In genomic region chr2:108266218-108266617, GRCh38 we compare ENCODE assay signal across 18 cellular contexts. TPM values are rescaled to one million over a fixed set of nuclear protein-coding genes. Genes with fewer than 3 reads are reported as not detected.
DNase-seq lines count a peak whose midpoint lies in the region; ATAC-seq and TF ChIP-seq lines count a peak whose summit lies in the region.
"Had no signal": no experiment of that assay in that cellular context is flagged by ENCODE, and none has a peak within 500 bp of the region (broad histone marks: within the 10 kb centered on the region; RNA-seq: fewer than 3 reads in every experiment).

No MANE protein-coding gene starts in this region.

- TF ChIP-seq CTCF in Caco-2 (IDR thresholded peaks at IDR 0.05; ENCODE audit: insufficient read depth in 1 of 2, low read depth in 1 of 2, low read length in 1 of 2, severe bottlenecking in 1 of 2, unreplicated experiment in 1 of 2): no peak
- TF ChIP-seq CTCF in nephron (IDR thresholded peaks at IDR 0.05; ENCODE audit: unreplicated experiment in 3 of 3): no peak

- no peak for ATAC-seq in HG02678 (IDR thresholded peaks at IDR 0.05; ENCODE audit: unreplicated experiment)
- no peak for ATAC-seq in GM19023 (IDR thresholded peaks at IDR 0.05; ENCODE audit: unreplicated experiment)

- H3K27me3 Mint-ChIP-seq in Caco-2 (ENCODE audit: insufficient read depth, unreplicated experiment) (no peaks in the 10 kb centered on the region), nephron (ENCODE audit: low read depth) (peaks cover 12% of the 10 kb centered on the region)
- H3K27me3 Mint-ChIP-seq in activated CD4-positive, alpha-beta memory T cell treated with anti-CD3 and anti-CD28 coated beads for 36 hours: peaks cover 11% of the 10 kb centered on the region

- intact Hi-C loops in Caco-2 (cut with micrococcal nuclease; ENCODE audit: unreplicated experiment): loop anchor here (2.0 kb wide), 1 partner anchor 49 kb away; no protein-coding TSS in a partner anchor
- intact Hi-C loops in activated CD4-positive, alpha-beta memory T cell treated with anti-CD3 and anti-CD28 coated beads for 36 hours (cut with micrococcal nuclease): no loop called here

- peak overlapping the region; percentile 9 for H3K27ac Mint-ChIP-seq in Caco-2 (ENCODE audit: unreplicated experiment)
- peak overlapping the region; percentile 51 to 78 (median 67) for H3K27ac Mint-ChIP-seq in nephron
- H3K27ac Mint-ChIP-seq in activated CD4-positive, alpha-beta memory T cell treated with anti-CD3 and anti-CD28 coated beads for 36 hours: no peak overlapping the region
- H3K27ac Mint-ChIP-seq: H9 had no signal

- CTCF ChIA-PET in Caco-2 (lab: Charles Lee): no interaction called here
- CTCF ChIA-PET in activated CD4-positive, alpha-beta memory T cell treated with anti-CD3 and anti-CD28 coated beads for 36 hours (lab: Charles Lee): no interaction called here

- peaks cover 15% of the 10 kb centered on the region for H3K4me1 ChIP-seq in Caco-2
- H3K4me1 ChIP-seq: SJCRH30 had no signal

- H3K36me3 Mint-ChIP-seq in Caco-2 (ENCODE audit: insufficient read depth, unreplicated experiment) (no peaks in the 10 kb centered on the region), nephron (ENCODE audit: low read depth) (no peaks in the 10 kb centered on the region)
- H3K36me3 Mint-ChIP-seq in activated CD4-positive, alpha-beta memory T cell treated with anti-CD3 and anti-CD28 coated beads for 36 hours: no peaks in the 10 kb centered on the region

- DNase-seq in Caco-2 (peak in 1 of 2 experiments; percentile 16), NCI-H526 (lab: John Stamatoyannopoulos, UW) (peak; percentile 14 to 51), kidney glomerular epithelial cell (lab: John Stamatoyannopoulos, UW) (peak; percentile 70), NCI-H1694 treated with DMSO at 0.1 percent for 48 hours (lab: John Stamatoyannopoulos, UW) (no peak)
- DNase-seq in activated CD4-positive, alpha-beta memory T cell treated with anti-CD3 and anti-CD28 coated beads for 36 hours: no peak
- DNase-seq: DMS 273 treated with DMSO at 0.1 percent for 48 hours, GDM1, H9, NCI-H1092 treated with DMSO at 0.1 percent for 48 hours, NCI-H2081 treated with DMSO at 0.1 percent for 48 hours, NCI-H510A, SJCRH30 had no signal

- H3K4me3 Mint-ChIP-seq in Caco-2 (ENCODE audit: unreplicated experiment) (no peak overlapping the region), nephron (no peak overlapping the region)
- no peak overlapping the region for H3K4me3 Mint-ChIP-seq in activated CD4-positive, alpha-beta memory T cell treated with anti-CD3 and anti-CD28 coated beads for 36 hours
- H3K4me3 Mint-ChIP-seq: H9 had no signal

- no TSS peak for BruUV-seq in Caco-2 (replicated peaks; lab: Mats Ljungman, UMichigan)

- POLR2A ChIA-PET in Caco-2 (lab: Charles Lee): no interaction called here
- POLR2A ChIA-PET in activated CD4-positive, alpha-beta memory T cell treated with anti-CD3 and anti-CD28 coated beads for 36 hours (lab: Charles Lee): no interaction called here

- no peaks in the 10 kb centered on the region; the same call in 1 of the 2 replicates for H3K36me3 ChIP-seq in Caco-2 (ENCODE audit: control insufficient read depth, insufficient read depth, low read length)
- H3K36me3 ChIP-seq: SJCRH30 had no signal

- H3K9me3 Mint-ChIP-seq in Caco-2 (ENCODE audit: unreplicated experiment) (peaks cover 20% of the 10 kb centered on the region), nephron (no peaks in the 10 kb centered on the region)
- no peaks in the 10 kb centered on the region for H3K9me3 Mint-ChIP-seq in activated CD4-positive, alpha-beta memory T cell treated with anti-CD3 and anti-CD28 coated beads for 36 hours

- H3K4me1 Mint-ChIP-seq in Caco-2 (ENCODE audit: low read depth, unreplicated experiment) (peaks cover 40% of the 10 kb centered on the region), nephron (peaks cover 26% of the 10 kb centered on the region)
- no peaks in the 10 kb centered on the region for H3K4me1 Mint-ChIP-seq in activated CD4-positive, alpha-beta memory T cell treated with anti-CD3 and anti-CD28 coated beads for 36 hours (ENCODE audit: low read depth)

- H3K4me3 ChIP-seq in Caco-2 (ENCODE audit: low read depth, low read length): no peak overlapping the region
- H3K4me3 ChIP-seq: SJCRH30 had no signal

- no peaks in the 10 kb centered on the region for H3K9me3 ChIP-seq in Caco-2
- H3K9me3 ChIP-seq: SJCRH30 had no signal

- H3K27me3 ChIP-seq in Caco-2 (replicated peaks; ENCODE audit: control insufficient read depth, insufficient read depth, low read length): no peaks in the 10 kb centered on the region
- H3K27me3 ChIP-seq: SJCRH30 had no signal

RNA-seq across cellular contexts. Expression of gene SULT1C2, which starts 22.5 kb away (rescaled TPM):
- total RNA-seq in Caco-2 (2022): 0.86 and 1.4 TPM in 2 replicates
- not detected for total RNA-seq in activated CD4-positive, alpha-beta memory T cell treated with anti-CD3 and anti-CD28 coated beads for 36 hours
- total RNA-seq: A673, SJCRH30 had no signal

RNA-seq across cellular contexts. Expression of gene SULT1C3, which starts 26.4 kb away (rescaled TPM):
- not detected in 2 replicates for total RNA-seq in Caco-2 (2022)
- total RNA-seq in activated CD4-positive, alpha-beta memory T cell treated with anti-CD3 and anti-CD28 coated beads for 36 hours: not detected
- total RNA-seq: A673, Daoy, H9, LHCN-M2, SJCRH30 had no signal

Comparison
In these comparisons a context has a peak if more than half of its experiments do, and no peak if none do; other contexts are left out.
1. DNase-seq: peak in NCI-H526 (2 of 2) and kidney glomerular epithelial cell (single experiment); none in NCI-H1694 treated with DMSO at 0.1 percent for 48 hours (single experiment) and activated CD4-positive, alpha-beta memory T cell treated with anti-CD3 and anti-CD28 coated beads for 36 hours (single experiment).